Comparison of ENCODE assay signal across 1 cellular context in the genomic region with DNA sequence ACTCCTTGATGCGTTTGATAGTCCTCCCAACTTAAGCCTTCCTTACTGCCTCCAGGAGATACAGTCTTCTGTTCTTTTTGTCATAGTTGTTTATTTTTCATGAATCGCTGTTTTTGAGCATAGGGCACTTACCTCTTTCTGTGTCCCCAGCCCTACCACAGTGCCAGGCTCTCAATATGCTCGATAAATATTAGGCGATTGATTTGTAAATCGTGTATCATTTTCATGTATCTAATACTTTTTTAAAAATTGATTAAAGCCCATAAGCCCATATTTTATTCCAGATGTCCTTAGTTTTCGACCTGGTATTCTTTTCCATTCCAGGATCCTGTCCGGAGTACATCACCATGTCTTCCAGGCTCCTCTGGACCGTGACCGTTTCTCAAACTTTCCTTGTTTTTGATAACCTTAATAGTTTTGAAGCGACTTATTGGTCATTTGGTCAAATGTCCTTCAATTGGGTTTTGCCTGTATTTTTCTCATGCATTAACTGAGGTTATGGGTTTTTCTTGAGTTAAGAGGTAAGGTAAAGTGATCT.
TF ChIP-seq lines count a peak whose summit lies in the region.

No MANE protein-coding gene starts in this region.

TF ChIP-seq in K562, 482 proteins besides CTCF, POLR2A, EP300 and RAD21 (continued from another document):
- TF ChIP-seq GATAD2B (IDR thresholded peaks at IDR 0.05; ENCODE audit: borderline replicate concordance) (peak; percentile 51; the same call in 1 of the 2 replicates), NFXL1 (CRISPR knock-in tag; IDR thresholded peaks at IDR 0.05) (no peak)
- TF ChIP-seq, protein P1, sequence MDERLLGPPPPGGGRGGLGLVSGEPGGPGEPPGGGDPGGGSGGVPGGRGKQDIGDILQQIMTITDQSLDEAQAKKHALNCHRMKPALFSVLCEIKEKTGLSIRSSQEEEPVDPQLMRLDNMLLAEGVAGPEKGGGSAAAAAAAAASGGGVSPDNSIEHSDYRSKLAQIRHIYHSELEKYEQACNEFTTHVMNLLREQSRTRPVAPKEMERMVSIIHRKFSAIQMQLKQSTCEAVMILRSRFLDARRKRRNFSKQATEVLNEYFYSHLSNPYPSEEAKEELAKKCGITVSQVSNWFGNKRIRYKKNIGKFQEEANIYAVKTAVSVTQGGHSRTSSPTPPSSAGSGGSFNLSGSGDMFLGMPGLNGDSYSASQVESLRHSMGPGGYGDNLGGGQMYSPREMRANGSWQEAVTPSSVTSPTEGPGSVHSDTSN (CRISPR knock-in tag; IDR thresholded peaks at IDR 0.05; ENCODE audit: low read depth): no peak
- TF ChIP-seq, protein P1 (tag; conservative IDR thresholded peaks at IDR 0.05; ENCODE audit: low read depth): 0 out of 2 replicates have a peak, but pooled peaks have one; percentile 2
TF ChIP-seq in K562: peak in this region for 15.
